23 cellular contexts compared by ENCODE assay signal in the genomic region with DNA sequence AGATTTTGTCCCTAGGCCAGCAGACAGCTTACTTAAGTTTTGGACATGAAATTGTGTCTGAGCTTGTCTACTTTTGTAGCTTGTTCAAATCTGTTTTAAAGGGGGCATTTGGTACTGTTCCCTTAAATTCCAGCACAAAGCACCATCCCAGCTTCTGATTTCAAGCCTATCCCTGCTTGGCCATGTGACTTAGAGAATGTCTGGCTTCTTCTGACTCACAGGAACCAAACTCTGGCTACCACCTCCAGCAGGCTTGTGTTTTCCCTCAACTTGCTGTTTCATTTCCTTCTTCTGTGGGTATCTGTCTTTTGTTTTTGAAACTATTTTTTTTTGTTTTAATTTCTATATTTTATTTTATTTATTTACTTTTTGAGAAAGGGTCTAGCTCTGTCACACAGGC.
A peak's percentile ranks its signal among the peaks of the same experiment; 100 is the strongest.
DNase-seq lines count a peak whose midpoint lies in the region; ATAC-seq, FAIRE-seq and TF ChIP-seq lines count a peak whose summit lies in the region.
"Had no signal": no experiment of that assay in that cellular context is flagged by ENCODE, and none has a peak within 500 bp of the region (broad histone marks: within the 10 kb centered on the region; RNA-seq: fewer than 3 reads in every experiment).

No MANE protein-coding gene starts in this region.

- no peak for TF ChIP-seq POLR2A in lower leg skin (IDR thresholded peaks at IDR 0.05)

- H3K9me3 ChIP-seq in keratinocyte (ENCODE audit: control insufficient read depth, low read depth, low read length), result no peaks in the 10 kb centered on the region
- H3K9me3 ChIP-seq: gastrocnemius medialis, right atrium auricular region, vagina had no signal

- peaks cover 3 to 5% of the 10 kb centered on the region in 2 donors for H3K9me3 Mint-ChIP-seq in activated T-cell treated with anti-CD3 and anti-CD28 coated beads, Interleukin-2, amount 50 U/mL, for 72 hours
- H3K9me3 Mint-ChIP-seq in effector memory CD8-positive, alpha-beta T cell, result peaks cover 0 to 4% of the 10 kb centered on the region in 2 donors
- H3K9me3 Mint-ChIP-seq: activated naive CD4-positive, alpha-beta T cell treated with anti-CD3 and anti-CD28 coated beads, Interleukin-2, amount 10 ng/mL, durations not matched to agents 7 days and 5 days had no signal

- no peaks in the 10 kb centered on the region for H3K27me3 ChIP-seq in keratinocyte (ENCODE audit: control insufficient read depth, extremely low read depth, insufficient read depth, low read length)
- H3K27me3 ChIP-seq: cardiac muscle cell, gastrocnemius medialis, right atrium auricular region, vagina had no signal

- no peak overlapping the region for H3K27ac ChIP-seq in keratinocyte (ENCODE audit: control insufficient read depth, insufficient read depth, low read length)
- H3K27ac ChIP-seq: cardiac muscle cell, gastrocnemius medialis, right atrium auricular region, vagina had no signal

- H3K4me1 Mint-ChIP-seq in activated T-cell treated with anti-CD3 and anti-CD28 coated beads, Interleukin-2, amount 50 U/mL, for 72 hours (ENCODE audit: low read depth), result no peaks in the 10 kb centered on the region
- H3K4me1 Mint-ChIP-seq in effector memory CD8-positive, alpha-beta T cell (ENCODE audit: low read depth in 2 of 2), result no peaks in the 10 kb centered on the region
- H3K4me1 Mint-ChIP-seq: activated naive CD4-positive, alpha-beta T cell treated with anti-CD3 and anti-CD28 coated beads, Interleukin-2, amount 10 ng/mL, durations not matched to agents 7 days and 5 days; neural crest cell had no signal

- H3K4me3 Mint-ChIP-seq in activated T-cell treated with anti-CD3 and anti-CD28 coated beads, Interleukin-2, amount 50 U/mL, for 72 hours, result no peak overlapping the region
- H3K4me3 Mint-ChIP-seq in effector memory CD8-positive, alpha-beta T cell, result no peak overlapping the region
- H3K4me3 Mint-ChIP-seq: activated naive CD4-positive, alpha-beta T cell treated with anti-CD3 and anti-CD28 coated beads, Interleukin-2, amount 10 ng/mL, durations not matched to agents 7 days and 5 days; neural crest cell had no signal

- H3K4me2 ChIP-seq in keratinocyte (ENCODE audit: control insufficient read depth, extremely low read depth, insufficient read depth, low read depth, low read length), result no peak overlapping the region

- FAIRE-seq in keratinocyte (lab: Jason Lieb, UNC), result no peak
- FAIRE-seq: HTR-8/SVneo had no signal

- H3K9me1 ChIP-seq in keratinocyte (ENCODE audit: control insufficient read depth, extremely low read depth, insufficient read depth, low read length), result no peaks in the 10 kb centered on the region

- H3K36me3 ChIP-seq in keratinocyte (ENCODE audit: control insufficient read depth in 2 of 2, extremely low read depth in 1 of 2, insufficient read depth in 2 of 2, low read length in 2 of 2), result no peaks in the 10 kb centered on the region
- H3K36me3 ChIP-seq: cardiac muscle cell, gastrocnemius medialis, right atrium auricular region, vagina had no signal

- no peak for ATAC-seq in activated T-cell treated with anti-CD3 and anti-CD28 coated beads, Interleukin-2, amount 50 U/mL, for 72 hours (replicated peaks in 1 of 2)
- ATAC-seq in effector memory CD8-positive, alpha-beta T cell (replicated peaks), result no peak
- ATAC-seq: gastrocnemius medialis had no signal

- peak; percentile 45 for DNase-seq in AG08396 (ENCODE audit: low spot score)
- peak; percentile 17 for DNase-seq in M059J (ENCODE audit: low read depth)
- DNase-seq in choroid plexus epithelial cell (ENCODE audit: low read depth), result peak; percentile 82
- no peak for DNase-seq in keratinocyte (ENCODE audit: low read depth, low spot score)
- DNase-seq in activated T-cell treated with anti-CD3 and anti-CD28 coated beads, Interleukin-2, amount 50 U/mL, for 72 hours, result no peak
- no peak for DNase-seq in lower leg skin (ENCODE audit: low spot score in 2 of 2)
- no peak for DNase-seq in SHP77 treated with DMSO at 0.1 percent for 48 hours (lab: John Stamatoyannopoulos, UW)
- DNase-seq in effector memory CD8-positive, alpha-beta T cell, result no peak
- DNase-seq: ACHN; activated CD4-positive, alpha-beta T cell treated with anti-CD3 and anti-CD28 coated beads for 48 hours; activated naive CD4-positive, alpha-beta T cell treated with anti-CD3 and anti-CD28 coated beads, Interleukin-2, amount 10 ng/mL, durations not matched to agents 7 days and 5 days; COR-L47; effector CD4-positive, alpha-beta T cell; gastrocnemius medialis; GDM1; GOT3; NCI-H187 treated with DMSO at 0.1 percent for 48 hours; NCI-H524 had no signal

- intact Hi-C loops in lower leg skin (cut with DNase I; ENCODE audit: low total_unique reads), result no loop called here

- H3K36me3 Mint-ChIP-seq in activated T-cell treated with anti-CD3 and anti-CD28 coated beads, Interleukin-2, amount 50 U/mL, for 72 hours (ENCODE audit: insufficient read depth in 2 of 2), result no peaks in the 10 kb centered on the region
- no peaks in the 10 kb centered on the region for H3K36me3 Mint-ChIP-seq in effector memory CD8-positive, alpha-beta T cell (ENCODE audit: insufficient read depth)
- H3K36me3 Mint-ChIP-seq: activated naive CD4-positive, alpha-beta T cell treated with anti-CD3 and anti-CD28 coated beads, Interleukin-2, amount 10 ng/mL, durations not matched to agents 7 days and 5 days had no signal

- H3K9ac ChIP-seq in keratinocyte (ENCODE audit: control insufficient read depth, extremely low read depth, insufficient read depth, low read length), result no peak overlapping the region

- no peak for TF ChIP-seq CTCF in choroid plexus epithelial cell (conservative IDR thresholded peaks at IDR 0.05; ENCODE audit: low read depth, low read length)
- TF ChIP-seq CTCF in keratinocyte (optimal IDR thresholded peaks at IDR 0.05 in 1 of 3, IDR thresholded peaks at IDR 0.05 in 1 of 3, conservative IDR thresholded peaks at IDR 0.05 in 1 of 3; ENCODE audit: extremely low read depth in 1 of 3, insufficient read depth in 2 of 3, low read length in 3 of 3), result no peak
- no peak for TF ChIP-seq CTCF in lower leg skin (IDR thresholded peaks at IDR 0.05)

- H4K20me1 ChIP-seq in keratinocyte (ENCODE audit: control insufficient read depth, extremely low read depth, insufficient read depth, low read length), result no peaks in the 10 kb centered on the region

- H2AFZ ChIP-seq in keratinocyte (ENCODE audit: control insufficient read depth, low read length), result peak overlapping the region; percentile 4

- no peak overlapping the region for H3K27ac Mint-ChIP-seq in activated T-cell treated with anti-CD3 and anti-CD28 coated beads, Interleukin-2, amount 50 U/mL, for 72 hours
- no peak overlapping the region for H3K27ac Mint-ChIP-seq in effector memory CD8-positive, alpha-beta T cell
- H3K27ac Mint-ChIP-seq: activated naive CD4-positive, alpha-beta T cell treated with anti-CD3 and anti-CD28 coated beads, Interleukin-2, amount 10 ng/mL, durations not matched to agents 7 days and 5 days had no signal

- dilution Hi-C loops in keratinocyte (cut with MboI; ENCODE audit: extremely low pct_ligation_motif_present, low sequenced_read_pairs), result no loop called here

- peaks cover 4% of the 10 kb centered on the region for H3K4me1 ChIP-seq in keratinocyte (ENCODE audit: control insufficient read depth, extremely low read depth, insufficient read depth, low read length)
- H3K4me1 ChIP-seq: gastrocnemius medialis, right atrium auricular region, vagina had no signal

- H3K27me3 Mint-ChIP-seq in activated T-cell treated with anti-CD3 and anti-CD28 coated beads, Interleukin-2, amount 50 U/mL, for 72 hours (ENCODE audit: low read depth), result peaks cover 11% of the 10 kb centered on the region
- peaks cover 0 to 8% of the 10 kb centered on the region in 2 donors for H3K27me3 Mint-ChIP-seq in effector memory CD8-positive, alpha-beta T cell
- H3K27me3 Mint-ChIP-seq: activated naive CD4-positive, alpha-beta T cell treated with anti-CD3 and anti-CD28 coated beads, Interleukin-2, amount 10 ng/mL, durations not matched to agents 7 days and 5 days had no signal

- H3K4me3 ChIP-seq in choroid plexus epithelial cell (ENCODE audit: low read depth, low read length) (no peak overlapping the region), keratinocyte (ENCODE audit: control insufficient read depth in 2 of 3, extremely low read depth in 1 of 3, insufficient read depth in 2 of 3, low read depth in 1 of 3, low read length in 3 of 3) (no peak overlapping the region), lower leg skin (ENCODE audit: low read depth, poor library complexity, severe bottlenecking) (no peak overlapping the region)
- H3K4me3 ChIP-seq: cardiac muscle cell, gastrocnemius medialis, right atrium auricular region, vagina had no signal

- H3K79me2 ChIP-seq in keratinocyte (ENCODE audit: control insufficient read depth, insufficient read depth, low read length), result no peaks in the 10 kb centered on the region

Comparison
In these comparisons a context has a peak if more than half of its experiments do, and no peak if none do; other contexts are left out.
1. DNase-seq: peak in AG08396 (single experiment), M059J (single experiment) and choroid plexus epithelial cell (single experiment); none in keratinocyte (single experiment), activated T-cell treated with anti-CD3 and anti-CD28 coated beads, Interleukin-2, amount 50 U/mL, for 72 hours (0 of 2), lower leg skin (0 of 2), SHP77 treated with DMSO at 0.1 percent for 48 hours (single experiment) and effector memory CD8-positive, alpha-beta T cell (0 of 3).